Comparison of ENCODE assay signal across 1 cellular context in the genomic region with DNA sequence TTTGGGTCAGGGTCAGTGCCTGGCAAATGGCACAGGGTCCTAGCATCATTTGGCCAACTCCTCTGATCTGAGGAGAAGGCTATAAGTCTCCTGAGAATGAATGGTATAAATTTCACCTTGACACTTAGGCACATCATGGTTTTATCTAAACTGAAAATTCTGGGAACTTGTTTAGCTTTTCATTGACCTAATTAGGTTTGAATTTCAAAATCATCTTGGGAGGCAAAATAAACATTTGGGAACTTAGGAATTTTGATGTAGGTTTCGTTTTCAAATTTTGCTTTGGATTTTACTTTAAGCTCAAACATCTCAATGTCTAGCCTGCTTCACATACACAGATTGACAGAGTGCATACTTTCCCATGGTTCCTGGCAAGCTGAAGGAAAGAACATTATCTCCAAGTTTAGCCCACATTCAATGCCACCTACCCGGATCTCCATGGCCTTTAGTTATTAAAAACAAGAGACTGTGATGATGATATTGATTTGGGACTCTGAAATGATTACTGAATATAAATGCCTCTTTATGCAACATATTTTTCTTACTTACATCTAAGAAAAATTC.
TF ChIP-seq lines count a peak whose summit lies in the region.

No MANE protein-coding gene starts in this region.

TF ChIP-seq in IMR-90, 13 proteins besides CTCF, POLR2A, EP300 and RAD21:
- TF ChIP-seq USF2 (IDR thresholded peaks at IDR 0.05; ENCODE audit: low read depth, low read length) = no peak
